Comparison of ENCODE assay signal across 11 cellular contexts in the genomic region with DNA sequence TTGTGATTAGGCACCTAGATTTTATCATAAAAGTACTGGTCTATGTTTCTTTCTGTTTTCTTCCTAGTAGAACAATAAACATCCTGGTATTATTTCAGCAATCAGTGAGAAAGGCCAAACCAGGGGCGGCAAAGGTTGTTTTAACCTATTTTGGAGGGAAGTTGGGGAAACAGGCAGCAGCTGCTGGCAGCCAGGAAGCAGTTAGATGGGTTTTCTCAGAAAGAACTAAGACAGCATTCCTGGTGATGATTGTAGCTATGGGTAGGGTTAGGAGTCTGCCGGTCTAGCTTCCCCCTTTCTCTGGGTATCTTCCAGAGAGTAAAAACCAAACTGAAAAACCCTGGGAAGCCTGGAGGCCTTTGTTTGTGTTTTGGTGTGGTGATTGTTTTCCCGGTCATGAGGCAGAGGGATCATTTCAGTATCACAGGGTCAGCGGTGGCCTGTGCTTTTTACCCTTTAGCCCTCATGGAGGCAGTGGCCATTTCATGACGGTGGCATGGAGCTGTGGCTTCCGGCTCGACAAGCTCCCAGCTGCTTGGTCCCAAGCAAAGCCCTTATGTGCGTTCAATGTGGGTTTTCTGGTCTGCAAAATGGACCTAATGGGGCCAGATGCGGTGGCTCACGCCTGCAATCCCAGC. TPM values are rescaled to one million over a fixed set of nuclear protein-coding genes. Genes with fewer than 3 reads are reported as not detected.
A peak's percentile ranks its signal among the peaks of the same experiment; 100 is the strongest.
DNase-seq lines count a peak whose midpoint lies in the region; ATAC-seq, FAIRE-seq and TF ChIP-seq lines count a peak whose summit lies in the region.
"Had no signal": no experiment of that assay in that cellular context is flagged by ENCODE, and none has a peak within 500 bp of the region (broad histone marks: within the 10 kb centered on the region; RNA-seq: fewer than 3 reads in every experiment).

No MANE protein-coding gene starts in this region.

- peak overlapping the region in 1 of 3 donors; percentile 59 for H3K4me3 Mint-ChIP-seq in T-cell

- peak overlapping the region; percentile 88 to 93 for H3K27ac Mint-ChIP-seq in T-cell

- no peaks in the 10 kb centered on the region for H3K36me3 ChIP-seq in skeletal muscle tissue (ENCODE audit: control insufficient read depth in 3 of 3, insufficient read depth in 3 of 3, low read length in 3 of 3)
- H3K36me3 ChIP-seq: SJSA1 had no signal

- H3K9me3 Mint-ChIP-seq in T-cell, result peaks cover 0 to 3% (median 0%) of the 10 kb centered on the region in 3 donors

- no peak overlapping the region for H3K9ac ChIP-seq in skeletal muscle tissue (ENCODE audit: low read depth in 1 of 3, low read length in 3 of 3)

- intact Hi-C loops in right cardiac atrium (cut with DNase I), result no loop called here

- DNase-seq in GF-D8 (lab: John Stamatoyannopoulos, UW) (peak; percentile 68), T-cell (no peak), right cardiac atrium (peak in 2 of 3 donors; percentile 56 to 67), GM12892 (ENCODE audit: insufficient read length) (no peak), activated gamma-delta T cell (lab: John Stamatoyannopoulos, UW) (no peak)
- DNase-seq: activated CD8-positive, alpha-beta memory T cell treated with anti-CD3 and anti-CD28 coated beads, Interleukin-2, amount 50 U/mL, for 48 hours had no signal

- no peak for TF ChIP-seq POLR2A in GM12892 (IDR thresholded peaks at IDR 0.05; ENCODE audit: low read depth, low read length)

- 68% methylated on average over 10 of the region's 10 CpGs for WGBS in right cardiac atrium

- no peak for ATAC-seq in T-cell (replicated peaks in 1 of 4)
- peak; percentile 17 to 74 for ATAC-seq in right cardiac atrium
- no peak for ATAC-seq in HG02678 (IDR thresholded peaks at IDR 0.05; ENCODE audit: unreplicated experiment)
- ATAC-seq in HG02973 (IDR thresholded peaks at IDR 0.05; ENCODE audit: unreplicated experiment), result no peak

- H3K4me1 ChIP-seq in right cardiac atrium (ENCODE audit: control insufficient read depth, insufficient read depth, low read length) (peaks cover 14% of the 10 kb centered on the region), skeletal muscle tissue (ENCODE audit: control insufficient read depth in 3 of 3, insufficient read depth in 3 of 3, low read length in 3 of 3) (peaks cover 35 to 49% (median 36%) of the 10 kb centered on the region in 3 donors)

- H3K9me3 ChIP-seq in right cardiac atrium (ENCODE audit: control insufficient read depth, low read length) (no peaks in the 10 kb centered on the region), skeletal muscle tissue (ENCODE audit: control insufficient read depth in 3 of 3, low read length in 3 of 3) (no peaks in the 10 kb centered on the region)

- no peak for FAIRE-seq in GM12892 (lab: Jason Lieb, UNC)

- H3K4me3 ChIP-seq in right cardiac atrium (ENCODE audit: low read length) (no peak overlapping the region), skeletal muscle tissue (ENCODE audit: low read length in 3 of 3) (no peak overlapping the region)
- H3K4me3 ChIP-seq: coronary artery, SJSA1 had no signal

- H3K27me3 ChIP-seq in right cardiac atrium (ENCODE audit: control insufficient read depth, insufficient read depth), result no peaks in the 10 kb centered on the region
- no peaks in the 10 kb centered on the region for H3K27me3 ChIP-seq in skeletal muscle tissue (ENCODE audit: control insufficient read depth in 3 of 3, insufficient read depth in 3 of 3, low read length in 3 of 3)
- H3K27me3 ChIP-seq: SJSA1 had no signal

- POLR2A ChIA-PET in T-cell (lab: Charles Lee), result interaction anchor here in 1 of 2 donors (0.5 kb wide), 1 partner anchor 10 kb away, joined by 3 read pairs; no protein-coding TSS in a partner anchor

- H3K36me3 Mint-ChIP-seq in T-cell, result no peaks in the 10 kb centered on the region

- CTCF ChIA-PET in T-cell (lab: Charles Lee), result interaction anchor here in 1 of 2 donors (0.6 to 1.1 kb wide), 2 partner anchors 10 to 21 kb away, joined by 3 read pairs; no protein-coding TSS in a partner anchor

- H3K4me1 Mint-ChIP-seq in T-cell, result peaks cover 75 to 87% (median 85%) of the 10 kb centered on the region in 3 donors

- no peaks in the 10 kb centered on the region for H3K27me3 Mint-ChIP-seq in T-cell

- H3K27ac ChIP-seq in right cardiac atrium (ENCODE audit: low read length), result peak overlapping the region; percentile 60
- peak overlapping the region; percentile 86 for H3K27ac ChIP-seq in skeletal muscle tissue (ENCODE audit: low read depth, low read length)
- H3K27ac ChIP-seq: SJSA1 had no signal

RNA-seq across cellular contexts. Expression of a gene that starts 19.6 kb away (rescaled TPM):
- total RNA-seq in T-cell (100 to 1,000 TPM in 2 of 5 donors, 10 to 100 TPM in 3; 55.0 to 130 (median 99.6) TPM), right cardiac atrium (10 to 100 TPM; 17.9 to 25.4 (median 20.8) TPM), skeletal muscle tissue (9.9 TPM)
- 11.6 TPM for polyA plus RNA-seq in right cardiac atrium
- 24.1 TPM for polyA plus RNA-seq in GM12892 (2012; ENCODE audit: missing spikeins)

Comparison
In these comparisons a context has a peak if more than half of its experiments do, and no peak if none do; other contexts are left out.
1. DNase-seq: peak in GF-D8 (single experiment) and right cardiac atrium (2 of 3); none in T-cell (0 of 34), GM12892 (single experiment) and activated gamma-delta T cell (single experiment).
2. ATAC-seq: peak in right cardiac atrium (2 of 2); none in T-cell (0 of 4), HG02678 (single experiment) and HG02973 (single experiment).